In the genomic region with DNA sequence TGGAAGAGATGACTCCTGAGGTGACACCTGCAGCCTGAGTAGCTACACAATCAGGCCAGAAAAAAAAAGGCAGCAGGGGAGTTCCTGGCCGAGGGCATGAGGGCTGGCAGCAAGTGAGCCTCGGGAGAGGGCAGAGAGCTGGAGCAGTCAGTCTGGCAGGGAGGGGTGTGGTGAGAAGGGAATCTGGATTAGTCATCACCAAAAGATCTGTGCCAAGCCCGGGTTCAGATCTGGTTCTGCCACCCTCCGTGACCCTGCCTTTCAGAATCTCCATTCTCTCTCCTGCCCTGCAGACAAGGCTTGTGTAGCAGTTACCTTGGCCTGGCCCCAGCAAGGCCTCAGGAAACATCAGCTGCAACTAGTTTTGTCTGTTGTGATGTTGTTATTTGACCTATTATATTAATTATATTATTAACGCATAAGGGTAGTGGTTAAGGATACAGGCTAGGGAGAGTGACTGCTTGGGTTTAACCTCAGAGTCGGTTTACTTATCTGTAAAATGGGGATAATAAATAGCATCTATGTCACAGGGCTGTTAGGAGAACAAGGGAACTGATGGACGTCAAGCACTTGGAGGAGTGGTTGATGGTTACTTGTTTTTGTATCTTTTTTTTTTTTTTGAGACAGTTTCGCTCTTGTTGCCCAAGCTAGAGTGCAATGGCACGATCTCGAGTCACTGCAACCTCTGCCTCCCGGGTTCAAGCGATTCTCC, we compare ENCODE assay signal across 1 cellular context.
TF ChIP-seq lines count a peak whose summit lies in the region.

No MANE protein-coding gene starts in this region.

TF ChIP-seq in GM23338, 12 proteins besides CTCF, POLR2A, EP300 and RAD21 (continued from another document):
- TF ChIP-seq, protein P1, sequence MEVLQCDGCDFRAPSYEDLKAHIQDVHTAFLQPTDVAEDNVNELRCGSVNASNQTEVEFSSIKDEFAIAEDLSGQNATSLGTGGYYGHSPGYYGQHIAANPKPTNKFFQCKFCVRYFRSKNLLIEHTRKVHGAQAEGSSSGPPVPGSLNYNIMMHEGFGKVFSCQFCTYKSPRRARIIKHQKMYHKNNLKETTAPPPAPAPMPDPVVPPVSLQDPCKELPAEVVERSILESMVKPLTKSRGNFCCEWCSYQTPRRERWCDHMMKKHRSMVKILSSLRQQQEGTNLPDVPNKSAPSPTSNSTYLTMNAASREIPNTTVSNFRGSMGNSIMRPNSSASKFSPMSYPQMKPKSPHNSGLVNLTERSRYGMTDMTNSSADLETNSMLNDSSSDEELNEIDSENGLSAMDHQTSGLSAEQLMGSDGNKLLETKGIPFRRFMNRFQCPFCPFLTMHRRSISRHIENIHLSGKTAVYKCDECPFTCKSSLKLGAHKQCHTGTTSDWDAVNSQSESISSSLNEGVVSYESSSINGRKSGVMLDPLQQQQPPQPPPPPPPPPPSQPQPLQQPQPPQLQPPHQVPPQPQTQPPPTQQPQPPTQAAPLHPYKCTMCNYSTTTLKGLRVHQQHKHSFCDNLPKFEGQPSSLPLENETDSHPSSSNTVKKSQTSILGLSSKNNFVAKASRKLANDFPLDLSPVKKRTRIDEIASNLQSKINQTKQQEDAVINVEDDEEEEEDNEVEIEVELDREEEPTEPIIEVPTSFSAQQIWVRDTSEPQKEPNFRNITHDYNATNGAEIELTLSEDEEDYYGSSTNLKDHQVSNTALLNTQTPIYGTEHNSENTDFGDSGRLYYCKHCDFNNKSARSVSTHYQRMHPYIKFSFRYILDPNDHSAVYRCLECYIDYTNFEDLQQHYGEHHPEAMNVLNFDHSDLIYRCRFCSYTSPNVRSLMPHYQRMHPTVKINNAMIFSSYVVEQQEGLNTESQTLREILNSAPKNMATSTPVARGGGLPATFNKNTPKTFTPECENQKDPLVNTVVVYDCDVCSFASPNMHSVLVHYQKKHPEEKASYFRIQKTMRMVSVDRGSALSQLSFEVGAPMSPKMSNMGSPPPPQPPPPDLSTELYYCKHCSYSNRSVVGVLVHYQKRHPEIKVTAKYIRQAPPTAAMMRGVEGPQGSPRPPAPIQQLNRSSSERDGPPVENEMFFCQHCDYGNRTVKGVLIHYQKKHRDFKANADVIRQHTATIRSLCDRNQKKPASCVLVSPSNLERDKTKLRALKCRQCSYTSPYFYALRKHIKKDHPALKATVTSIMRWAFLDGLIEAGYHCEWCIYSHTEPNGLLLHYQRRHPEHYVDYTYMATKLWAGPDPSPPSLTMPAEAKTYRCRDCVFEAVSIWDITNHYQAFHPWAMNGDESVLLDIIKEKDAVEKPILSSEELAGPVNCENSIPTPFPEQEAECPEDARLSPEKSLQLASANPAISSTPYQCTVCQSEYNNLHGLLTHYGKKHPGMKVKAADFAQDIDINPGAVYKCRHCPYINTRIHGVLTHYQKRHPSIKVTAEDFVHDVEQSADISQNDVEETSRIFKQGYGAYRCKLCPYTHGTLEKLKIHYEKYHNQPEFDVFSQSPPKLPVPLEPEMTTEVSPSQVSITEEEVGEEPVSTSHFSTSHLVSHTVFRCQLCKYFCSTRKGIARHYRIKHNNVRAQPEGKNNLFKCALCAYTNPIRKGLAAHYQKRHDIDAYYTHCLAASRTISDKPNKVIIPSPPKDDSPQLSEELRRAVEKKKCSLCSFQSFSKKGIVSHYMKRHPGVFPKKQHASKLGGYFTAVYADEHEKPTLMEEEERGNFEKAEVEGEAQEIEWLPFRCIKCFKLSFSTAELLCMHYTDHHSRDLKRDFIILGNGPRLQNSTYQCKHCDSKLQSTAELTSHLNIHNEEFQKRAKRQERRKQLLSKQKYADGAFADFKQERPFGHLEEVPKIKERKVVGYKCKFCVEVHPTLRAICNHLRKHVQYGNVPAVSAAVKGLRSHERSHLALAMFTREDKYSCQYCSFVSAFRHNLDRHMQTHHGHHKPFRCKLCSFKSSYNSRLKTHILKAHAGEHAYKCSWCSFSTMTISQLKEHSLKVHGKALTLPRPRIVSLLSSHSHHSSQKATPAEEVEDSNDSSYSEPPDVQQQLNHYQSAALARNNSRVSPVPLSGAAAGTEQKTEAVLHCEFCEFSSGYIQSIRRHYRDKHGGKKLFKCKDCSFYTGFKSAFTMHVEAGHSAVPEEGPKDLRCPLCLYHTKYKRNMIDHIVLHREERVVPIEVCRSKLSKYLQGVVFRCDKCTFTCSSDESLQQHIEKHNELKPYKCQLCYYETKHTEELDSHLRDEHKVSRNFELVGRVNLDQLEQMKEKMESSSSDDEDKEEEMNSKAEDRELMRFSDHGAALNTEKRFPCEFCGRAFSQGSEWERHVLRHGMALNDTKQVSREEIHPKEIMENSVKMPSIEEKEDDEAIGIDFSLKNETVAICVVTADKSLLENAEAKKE (CRISPR knock-in tag; IDR thresholded peaks at IDR 0.05) = no peak
- TF ChIP-seq NANOG (IDR thresholded peaks at IDR 0.05; ENCODE audit: borderline replicate concordance) (no peak), JUNB (IDR thresholded peaks at IDR 0.05; ENCODE audit: unreplicated experiment) (no peak), STAT1 (IDR thresholded peaks at IDR 0.05; ENCODE audit: unreplicated experiment) (no peak), ZNF114 (CRISPR knock-in tag; IDR thresholded peaks at IDR 0.05) (no peak), EZH2 (IDR thresholded peaks at IDR 0.05; ENCODE audit: low read depth, unreplicated experiment) (no peak)
- TF ChIP-seq, protein P2, sequence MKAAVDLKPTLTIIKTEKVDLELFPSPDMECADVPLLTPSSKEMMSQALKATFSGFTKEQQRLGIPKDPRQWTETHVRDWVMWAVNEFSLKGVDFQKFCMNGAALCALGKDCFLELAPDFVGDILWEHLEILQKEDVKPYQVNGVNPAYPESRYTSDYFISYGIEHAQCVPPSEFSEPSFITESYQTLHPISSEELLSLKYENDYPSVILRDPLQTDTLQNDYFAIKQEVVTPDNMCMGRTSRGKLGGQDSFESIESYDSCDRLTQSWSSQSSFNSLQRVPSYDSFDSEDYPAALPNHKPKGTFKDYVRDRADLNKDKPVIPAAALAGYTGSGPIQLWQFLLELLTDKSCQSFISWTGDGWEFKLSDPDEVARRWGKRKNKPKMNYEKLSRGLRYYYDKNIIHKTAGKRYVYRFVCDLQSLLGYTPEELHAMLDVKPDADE (IDR thresholded peaks at IDR 0.05) = no peak
TF ChIP-seq in GM23338: peak in this region for 0.
